Comparison of ENCODE assay signal across 8 cellular contexts in genomic region chr14:103281496-103282231, GRCh38. TPM values are rescaled to one million over a fixed set of nuclear protein-coding genes. Genes with fewer than 3 reads are reported as not detected.
DNase-seq lines count a peak whose midpoint lies in the region; ATAC-seq and TF ChIP-seq lines count a peak whose summit lies in the region.

No MANE protein-coding gene starts in this region.

- no peak overlapping the region for H4K91ac ChIP-seq in IMR-90 (ENCODE audit: insufficient read depth, low read depth, low read length)

- no peak overlapping the region for H3K14ac ChIP-seq in IMR-90 (replicated peaks; ENCODE audit: low read depth, low read length)

- peak; percentile 62 for DNase-seq in ACHN
- DNase-seq in IMR-90 = peak; percentile 62
- DNase-seq in brain microvascular endothelial cell = peak; percentile 49
- DNase-seq in left lobe of liver (ENCODE audit: low spot score) = peak; percentile 56
- DNase-seq in hippocampal formation (lab: John Stamatoyannopoulos, UW) = no peak
- DNase-seq in putamen (ENCODE audit: low spot score) = no peak
- DNase-seq in erythroblast (lab: John Stamatoyannopoulos, UW) = no peak

- no peak overlapping the region for H3K56ac ChIP-seq in IMR-90 (ENCODE audit: extremely low read depth, insufficient read depth, low read length)

- dilution Hi-C loops in IMR-90 (cut with HindIII; ENCODE audit: low sequenced_read_pairs, unreplicated experiment) = no loop called here

- BruUV-seq in IMR-90 (replicated peaks; lab: Mats Ljungman, UMichigan) = no TSS peak

- in situ Hi-C loops in ACHN (cut with HindIII; ENCODE audit: low pct_ligation_motif_present, low pct_unique_long_range_greater_than_20kb, low sequenced_read_pairs) (no loop called here), IMR-90 (cut with MboI; ENCODE audit: low sequenced_read_pairs) (no loop called here), brain microvascular endothelial cell (cut with HindIII; ENCODE audit: low pct_ligation_motif_present, low sequenced_read_pairs) (no loop called here)

- no peaks in the 10 kb centered on the region for H3K79me1 ChIP-seq in IMR-90 (ENCODE audit: low read depth in 1 of 2, low read length in 2 of 2)

- H3K4me3 ChIP-seq in IMR-90 (ENCODE audit: insufficient read depth, low read depth, low read length) (no peak overlapping the region), brain microvascular endothelial cell (ENCODE audit: low read depth, low read length) (no peak overlapping the region)

- ATAC-seq in IMR-90 (ENCODE audit: low read depth) = peak; percentile 95
- ATAC-seq in left lobe of liver = peak; percentile 56
- no peak for ATAC-seq in GM18867 (IDR thresholded peaks at IDR 0.05; ENCODE audit: unreplicated experiment)

- peaks cover 4% of the 10 kb centered on the region for H3K9me3 ChIP-seq in IMR-90 (ENCODE audit: control insufficient read depth, insufficient read depth, low read length)

- H3K27ac ChIP-seq in IMR-90 (ENCODE audit: insufficient read depth, low read length) (no peak overlapping the region), brain microvascular endothelial cell (no peak overlapping the region)

- H2AFZ ChIP-seq in IMR-90 (replicated peaks; ENCODE audit: low read length, poor library complexity) = peak overlapping the region; percentile 67

- H3K27me3 ChIP-seq in IMR-90 (ENCODE audit: control insufficient read depth, insufficient read depth, low read length) = peaks cover 50% of the 10 kb centered on the region
- peaks cover 35% of the 10 kb centered on the region for H3K27me3 ChIP-seq in brain microvascular endothelial cell (replicated peaks)

- peak overlapping the region; percentile 72 for H2AK9ac ChIP-seq in IMR-90 (replicated peaks; ENCODE audit: low read depth, low read length, poor library complexity)

- no peak overlapping the region for H2BK20ac ChIP-seq in IMR-90 (ENCODE audit: low read depth, low read length)

- 32% methylated on average over 7 of the region's 11 CpGs; no CpG with 5 or more reads in 1 of the 2 experiments for WGBS in IMR-90 (ENCODE audit: extremely low coverage in 2 of 2, insufficient read length in 1 of 2), 2 experiments

- no peak overlapping the region for H3K23ac ChIP-seq in IMR-90 (ENCODE audit: low read depth, low read length)

- H3K4me1 ChIP-seq in IMR-90 (ENCODE audit: control insufficient read depth, insufficient read depth, low read length) = peaks cover 4% of the 10 kb centered on the region; the same call in 1 of the 2 replicates

- H2BK120ac ChIP-seq in IMR-90 (ENCODE audit: low read depth, low read length) = no peak overlapping the region

- no peak overlapping the region for H3K4me2 ChIP-seq in IMR-90 (ENCODE audit: low read depth, low read length)

- CTCF ChIA-PET in IMR-90 (lab: Yijun Ruan, JAX) = interaction anchor here (0.6 to 1.6 kb wide), 6 partner anchors 13 to 311 kb away, joined by 3 to 9 read pairs (median 3); no protein-coding TSS in a partner anchor

- no peak overlapping the region for H4K8ac ChIP-seq in IMR-90 (ENCODE audit: low read depth in 2 of 2, low read length in 2 of 2)

- H3K4ac ChIP-seq in IMR-90 (ENCODE audit: low read depth, low read length) = no peak overlapping the region

- H2AK5ac ChIP-seq in IMR-90 (ENCODE audit: low read depth, low read length) = no peak overlapping the region

- intact Hi-C loops in IMR-90 (cut with micrococcal nuclease) = loop anchor here (1.0 to 5.0 kb wide), 2 partner anchors 94 to 206 kb away; no protein-coding TSS in a partner anchor

- POLR2A ChIA-PET in IMR-90 (lab: Charles Lee; ENCODE audit: unreplicated experiment) = interaction anchor here (0.6 kb wide), 1 partner anchor 130 kb away, joined by 27 read pairs; no protein-coding TSS in a partner anchor

- TF ChIP-seq CTCF in IMR-90 (conservative IDR thresholded peaks at IDR 0.05; ENCODE audit: low read depth, low read length) (peak; percentile 61), brain microvascular endothelial cell (IDR thresholded peaks at IDR 0.05; ENCODE audit: low read depth, low read length, missing control alignments) (peak; percentile 63)

- H3K9ac ChIP-seq in IMR-90 (ENCODE audit: low read depth, low read length) = no peak overlapping the region

- no peaks in the 10 kb centered on the region; the same call in 1 of the 2 replicates for H3K9me1 ChIP-seq in IMR-90 (ENCODE audit: insufficient read depth, low read length)

- H4K20me1 ChIP-seq in IMR-90 (ENCODE audit: insufficient read depth, low read length) = no peaks in the 10 kb centered on the region; the same call in 1 of the 2 replicates

- TF ChIP-seq POLR2A in IMR-90 (IDR thresholded peaks at IDR 0.05; ENCODE audit: low read depth, low read length) (no peak), erythroblast (IDR thresholded peaks at IDR 0.05; ENCODE audit: low read length) (no peak)

- H2BK5ac ChIP-seq in IMR-90 (ENCODE audit: low read depth, low read length, poor library complexity, severe bottlenecking) = no peak overlapping the region

- no peak overlapping the region; the same call in 1 of the 2 replicates for H4K5ac ChIP-seq in IMR-90 (ENCODE audit: low read depth, low read length)

- no peaks in the 10 kb centered on the region for H3K36me3 ChIP-seq in IMR-90 (ENCODE audit: control insufficient read depth, insufficient read depth, low read length)
- no peaks in the 10 kb centered on the region for H3K36me3 ChIP-seq in brain microvascular endothelial cell (replicated peaks)

- no peak overlapping the region for H2BK15ac ChIP-seq in IMR-90 (ENCODE audit: low read depth, low read length)

- peak; percentile 61 for TF ChIP-seq RAD21 in IMR-90 (IDR thresholded peaks at IDR 0.05; ENCODE audit: low read length)

- no peak overlapping the region for H3K18ac ChIP-seq in IMR-90 (ENCODE audit: low read depth, low read length)

TF ChIP-seq in IMR-90, 13 proteins besides CTCF, POLR2A, EP300 and RAD21:
- TF ChIP-seq FOS (IDR thresholded peaks at IDR 0.05; ENCODE audit: low read depth, low read length) = no peak
- peak; percentile 60 for TF ChIP-seq SMC3 (IDR thresholded peaks at IDR 0.05; ENCODE audit: low read depth, low read length)
- peak; percentile 34; the same call in 1 of the 2 replicates for TF ChIP-seq MAZ (IDR thresholded peaks at IDR 0.05; ENCODE audit: borderline replicate concordance, low read depth, low read length)

RNA-seq across cellular contexts. Expression of gene EIF5, which starts 52.4 kb away (rescaled TPM):
- total RNA-seq in IMR-90 (2012; rRNA removed) = 163 and 241 TPM in 2 replicates
- 163 and 181 TPM in 2 replicates for polyA plus RNA-seq in IMR-90 (2012; rRNA removed)
- 141 and 165 TPM in 2 replicates for polyA plus RNA-seq in IMR-90 (2012; cell fraction: cytosol; rRNA removed)
- 111 and 312 TPM in 2 replicates for polyA plus RNA-seq in IMR-90 (2012; cell fraction: nucleus; rRNA removed; ENCODE audit: low replicate concordance)
- total RNA-seq in left lobe of liver = 192 TPM

Comparison
In these comparisons a context has a peak if more than half of its experiments do, and no peak if none do; other contexts are left out.
1. DNase-seq: peak in ACHN (single experiment), IMR-90 (single experiment), brain microvascular endothelial cell (single experiment) and left lobe of liver (single experiment); none in hippocampal formation (0 of 2), putamen (single experiment) and erythroblast (0 of 2).